In the genomic region with DNA sequence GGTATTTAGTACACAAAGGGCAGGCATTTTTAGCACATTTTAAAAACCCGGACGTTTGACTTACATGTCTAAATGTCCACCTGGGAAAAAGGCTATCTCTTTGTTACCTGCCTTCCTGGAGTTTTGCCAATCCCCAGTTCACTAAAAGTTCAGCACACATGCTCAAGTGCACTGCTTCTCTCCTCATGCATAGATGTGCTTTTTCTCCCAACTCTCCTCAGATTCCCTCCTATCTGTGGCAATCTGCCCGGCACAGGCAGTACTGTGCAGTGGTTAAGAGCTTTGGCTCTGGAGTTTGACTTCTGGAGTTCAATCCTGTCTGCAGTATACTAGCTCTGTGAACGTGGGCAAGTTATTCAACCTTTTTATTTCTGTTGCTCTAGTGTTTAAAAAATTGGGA, we compare ENCODE assay signal across 22 cellular contexts. TPM values are rescaled to one million over a fixed set of nuclear protein-coding genes. Genes with fewer than 3 reads are reported as not detected.
A peak's percentile ranks its signal among the peaks of the same experiment; 100 is the strongest.
DNase-seq lines count a peak whose midpoint lies in the region; ATAC-seq lines count a peak whose summit lies in the region.
"Had no signal": no experiment of that assay in that cellular context is flagged by ENCODE, and none has a peak within 500 bp of the region (broad histone marks: within the 10 kb centered on the region; RNA-seq: fewer than 3 reads in every experiment).

No MANE protein-coding gene starts in this region.

- DNase-seq in DMS 273 treated with DMSO at 0.1 percent for 48 hours (lab: John Stamatoyannopoulos, UW) (peak; percentile 11), NCI-H1092 treated with DMSO at 0.1 percent for 48 hours (lab: John Stamatoyannopoulos, UW) (peak; percentile 54), NCI-H69 (lab: John Stamatoyannopoulos, UW) (peak; percentile 93), mesenteric fat pad (ENCODE audit: low spot score) (peak; percentile 51), posterior vena cava (ENCODE audit: low spot score) (no peak), SIG-M5 (lab: John Stamatoyannopoulos, UW) (no peak)
- DNase-seq: activated B cell treated with CpG ODN at 0.5 μM for 24 hours; activated CD4-positive, alpha-beta T cell treated with anti-CD3 and anti-CD28 coated beads, Interleukin-2, amount 50 U/mL, for 4 hours; activated effector memory CD4-positive, alpha-beta T cell treated with Interleukin-2 at 50 U/mL for 16 hours; activated naive CD8-positive, alpha-beta T cell treated with anti-CD3 and anti-CD28 coated beads, Interleukin-2, amount 10 ng/mL, durations not matched to agents 7 days and 5 days; CD4-positive, CD25-positive, alpha-beta regulatory T cell; effector CD8-positive, alpha-beta T cell; foreskin keratinocyte; hypothalamus; Kasumi-1; lower lobe of right lung; NCI-H1436; NCI-H2227 treated with DMSO at 0.1 percent for 48 hours; psoas muscle; T-helper 9 cell had no signal

- ATAC-seq in GM18498 (IDR thresholded peaks at IDR 0.05; ENCODE audit: unreplicated experiment): no peak
- no peak for ATAC-seq in GM21515 (IDR thresholded peaks at IDR 0.05; ENCODE audit: unreplicated experiment)
- ATAC-seq: foreskin keratinocyte, lower lobe of right lung, psoas muscle had no signal

- intact Hi-C loops in posterior vena cava (cut with DNase I): no loop called here

RNA-seq across cellular contexts. Expression of a gene that starts 8.3 kb away (rescaled TPM):
- total RNA-seq in mesenteric fat pad (not detected), posterior vena cava (under 1 TPM; 0.24 to 0.42 TPM)
- total RNA-seq: activated B cell treated with CpG ODN at 0.5 μM for 24 hours; activated naive CD8-positive, alpha-beta T cell treated with anti-CD3 and anti-CD28 coated beads, Interleukin-2, amount 10 ng/mL, durations not matched to agents 7 days and 5 days; CD4-positive, CD25-positive, alpha-beta regulatory T cell; psoas muscle had no signal

RNA-seq across cellular contexts. Expression of a gene that starts 14.6 kb away (rescaled TPM):
- total RNA-seq in mesenteric fat pad: not detected
- not detected for total RNA-seq in posterior vena cava
- total RNA-seq: activated B cell treated with CpG ODN at 0.5 μM for 24 hours; activated naive CD8-positive, alpha-beta T cell treated with anti-CD3 and anti-CD28 coated beads, Interleukin-2, amount 10 ng/mL, durations not matched to agents 7 days and 5 days; CD4-positive, CD25-positive, alpha-beta regulatory T cell; foreskin keratinocyte; psoas muscle had no signal

Comparison
In these comparisons a context has a peak if more than half of its experiments do, and no peak if none do; other contexts are left out.
1. DNase-seq: peak in DMS 273 treated with DMSO at 0.1 percent for 48 hours (single experiment), NCI-H1092 treated with DMSO at 0.1 percent for 48 hours (single experiment), NCI-H69 (single experiment) and mesenteric fat pad (single experiment); none in posterior vena cava (single experiment) and SIG-M5 (single experiment).